ENCODE assay signal across 8 cellular contexts in the genomic region with DNA sequence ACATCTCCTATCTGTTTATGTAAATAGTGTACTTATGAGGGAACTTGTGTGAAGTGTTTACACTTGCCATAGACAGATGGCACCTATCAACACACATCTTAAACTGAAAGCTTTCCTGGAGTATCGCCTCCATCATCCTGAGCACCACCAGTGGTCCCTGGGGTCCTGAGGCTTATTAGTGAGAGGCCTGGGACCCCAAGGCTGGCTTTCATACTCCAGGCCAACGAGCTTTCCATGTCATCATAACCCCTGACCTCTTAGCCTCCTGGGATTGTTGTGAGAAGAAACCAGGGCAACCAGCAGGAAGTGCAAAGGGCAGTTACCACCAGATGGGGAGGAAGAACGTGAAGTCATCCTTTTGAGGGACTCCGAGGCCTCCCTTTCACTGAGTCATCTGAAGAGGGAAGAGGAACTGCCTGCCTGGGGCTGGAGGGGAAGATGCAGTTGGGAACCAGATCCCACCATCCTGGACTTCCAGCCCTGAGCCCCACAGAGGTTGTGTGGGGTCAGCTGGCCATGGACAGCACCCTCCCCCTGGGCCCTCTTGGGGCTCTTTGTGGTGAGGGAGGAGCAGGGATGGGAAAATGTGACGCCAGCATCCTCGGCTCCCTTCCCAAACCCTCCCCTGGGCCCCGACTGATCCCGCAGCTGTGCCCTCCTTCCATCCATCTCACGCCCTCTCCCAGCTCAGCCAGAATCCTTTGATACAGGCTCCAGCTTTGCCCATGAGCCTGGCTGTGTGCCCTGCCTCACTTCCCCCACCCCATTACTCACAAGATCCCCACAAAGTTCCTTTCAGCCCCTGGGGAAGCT. TPM values are rescaled to one million over a fixed set of nuclear protein-coding genes. Genes with fewer than 3 reads are reported as not detected.
DNase-seq lines count a peak whose midpoint lies in the region; ATAC-seq and TF ChIP-seq lines count a peak whose summit lies in the region.

No MANE protein-coding gene starts in this region.

- DNase-seq in DMS53 treated with DMSO at 0.1 percent for 48 hours (lab: John Stamatoyannopoulos, UW; ENCODE audit: unreplicated experiment) (peak; percentile 94), fibroblast of gingiva (ENCODE audit: low read depth) (peak; percentile 94), osteocyte (ENCODE audit: extremely low spot score, unreplicated experiment) (peak; percentile 76), NCI-H1436 (lab: John Stamatoyannopoulos, UW) (no peak), GM13977 (ENCODE audit: low spot score) (no peak)

- in situ Hi-C loops in GM13977 (cut with MboI; ENCODE audit: low pct_unique_long_range_greater_than_20kb, low sequenced_read_pairs, unreplicated experiment), result no loop called here

- no peaks in the 10 kb centered on the region for H3K27me3 Mint-ChIP-seq in osteocyte (ENCODE audit: unreplicated experiment)

- no peak overlapping the region for H3K27ac Mint-ChIP-seq in osteocyte (ENCODE audit: unreplicated experiment)

- TF ChIP-seq CTCF in osteocyte (IDR thresholded peaks at IDR 0.05), result no peak
- TF ChIP-seq CTCF in GM13977 (IDR thresholded peaks at IDR 0.05; ENCODE audit: extremely low read depth, insufficient read depth, missing control alignments), result no peak

- peaks cover 13% of the 10 kb centered on the region for H3K4me1 Mint-ChIP-seq in osteocyte (ENCODE audit: unreplicated experiment)

- no peak overlapping the region for H3K4me3 Mint-ChIP-seq in osteocyte (ENCODE audit: unreplicated experiment)

- ATAC-seq in GM21529 (IDR thresholded peaks at IDR 0.05; ENCODE audit: unreplicated experiment), result no peak
- no peak for ATAC-seq in HG03469 (IDR thresholded peaks at IDR 0.05; ENCODE audit: unreplicated experiment)

- no peaks in the 10 kb centered on the region for H3K9me3 Mint-ChIP-seq in osteocyte (ENCODE audit: unreplicated experiment)

- no peaks in the 10 kb centered on the region for H3K36me3 Mint-ChIP-seq in osteocyte (ENCODE audit: unreplicated experiment)

TF ChIP-seq in PFSK-1, 5 proteins besides CTCF, POLR2A, EP300 and RAD21:
- TF ChIP-seq TAF1 (IDR thresholded peaks at IDR 0.05; ENCODE audit: borderline replicate concordance, insufficient read depth, low read length), result no peak
- TF ChIP-seq, protein P1, sequence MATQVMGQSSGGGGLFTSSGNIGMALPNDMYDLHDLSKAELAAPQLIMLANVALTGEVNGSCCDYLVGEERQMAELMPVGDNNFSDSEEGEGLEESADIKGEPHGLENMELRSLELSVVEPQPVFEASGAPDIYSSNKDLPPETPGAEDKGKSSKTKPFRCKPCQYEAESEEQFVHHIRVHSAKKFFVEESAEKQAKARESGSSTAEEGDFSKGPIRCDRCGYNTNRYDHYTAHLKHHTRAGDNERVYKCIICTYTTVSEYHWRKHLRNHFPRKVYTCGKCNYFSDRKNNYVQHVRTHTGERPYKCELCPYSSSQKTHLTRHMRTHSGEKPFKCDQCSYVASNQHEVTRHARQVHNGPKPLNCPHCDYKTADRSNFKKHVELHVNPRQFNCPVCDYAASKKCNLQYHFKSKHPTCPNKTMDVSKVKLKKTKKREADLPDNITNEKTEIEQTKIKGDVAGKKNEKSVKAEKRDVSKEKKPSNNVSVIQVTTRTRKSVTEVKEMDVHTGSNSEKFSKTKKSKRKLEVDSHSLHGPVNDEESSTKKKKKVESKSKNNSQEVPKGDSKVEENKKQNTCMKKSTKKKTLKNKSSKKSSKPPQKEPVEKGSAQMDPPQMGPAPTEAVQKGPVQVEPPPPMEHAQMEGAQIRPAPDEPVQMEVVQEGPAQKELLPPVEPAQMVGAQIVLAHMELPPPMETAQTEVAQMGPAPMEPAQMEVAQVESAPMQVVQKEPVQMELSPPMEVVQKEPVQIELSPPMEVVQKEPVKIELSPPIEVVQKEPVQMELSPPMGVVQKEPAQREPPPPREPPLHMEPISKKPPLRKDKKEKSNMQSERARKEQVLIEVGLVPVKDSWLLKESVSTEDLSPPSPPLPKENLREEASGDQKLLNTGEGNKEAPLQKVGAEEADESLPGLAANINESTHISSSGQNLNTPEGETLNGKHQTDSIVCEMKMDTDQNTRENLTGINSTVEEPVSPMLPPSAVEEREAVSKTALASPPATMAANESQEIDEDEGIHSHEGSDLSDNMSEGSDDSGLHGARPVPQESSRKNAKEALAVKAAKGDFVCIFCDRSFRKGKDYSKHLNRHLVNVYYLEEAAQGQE (IDR thresholded peaks at IDR 0.05; ENCODE audit: insufficient read depth in 1 of 2, low read depth in 2 of 2, low read length in 2 of 2), result peak in 1 of 2 experiments; percentile 9; a peak in 1 of 4 replicates
- TF ChIP-seq SIN3A (IDR thresholded peaks at IDR 0.05; ENCODE audit: borderline replicate concordance, insufficient read depth, low read length), result no peak
- TF ChIP-seq FOXP2 (optimal IDR thresholded peaks at IDR 0.05; ENCODE audit: borderline replicate concordance, extremely low read depth, extremely low read length, insufficient read depth), result peak; percentile 49
- TF ChIP-seq POLR2AphosphoS5 (IDR thresholded peaks at IDR 0.05; ENCODE audit: low read depth, low read length), result no peak

RNA-seq across cellular contexts. Expression of a gene that starts 5.8 kb away (rescaled TPM):
- 1.4 TPM for polyA plus RNA-seq in PFSK-1 (2012; ENCODE audit: insufficient read length, low read depth)
- total RNA-seq in osteocyte, result 5.5 and 6.2 TPM in 2 replicates

RNA-seq across cellular contexts. Expression of a gene that starts 22.3 kb away (rescaled TPM):
- polyA plus RNA-seq in PFSK-1 (2012; ENCODE audit: insufficient read length, low read depth), result 11.5 TPM
- 13.1 and 14.0 TPM in 2 replicates for total RNA-seq in osteocyte

Comparison
In these comparisons a context has a peak if more than half of its experiments do, and no peak if none do; other contexts are left out.
1. DNase-seq: peak in DMS53 treated with DMSO at 0.1 percent for 48 hours (single experiment), fibroblast of gingiva (single experiment) and osteocyte (single experiment); none in NCI-H1436 (single experiment) and GM13977 (single experiment).